8 cellular contexts compared by ENCODE assay signal in genomic region chr20:34579936-34580587, GRCh38. TPM values are rescaled to one million over a fixed set of nuclear protein-coding genes. Genes with fewer than 3 reads are reported as not detected.
DNase-seq lines count a peak whose midpoint lies in the region; ATAC-seq, FAIRE-seq and TF ChIP-seq lines count a peak whose summit lies in the region.

No MANE protein-coding gene starts in this region.

- no peaks in the 10 kb centered on the region for H3F3A ChIP-seq in DOHH2 (ENCODE audit: control insufficient read depth, insufficient read depth)
- H3F3A ChIP-seq in PC-9 (ENCODE audit: insufficient read depth, low read depth): peaks cover 9% of the 10 kb centered on the region; the same call in 1 of the 2 replicates

- H4K20me1 ChIP-seq in DOHH2 (ENCODE audit: control insufficient read depth, insufficient read depth, low read depth, low read length): no peaks in the 10 kb centered on the region
- H4K20me1 ChIP-seq in HCT116 (ENCODE audit: insufficient read depth): no peaks in the 10 kb centered on the region
- H4K20me1 ChIP-seq in PC-9 (ENCODE audit: insufficient read depth): no peaks in the 10 kb centered on the region
- no peaks in the 10 kb centered on the region for H4K20me1 ChIP-seq in HepG2 (ENCODE audit: insufficient read depth, low read length)

- intact Hi-C loops in HCT116 (cut with micrococcal nuclease): loop anchor here (2.0 kb wide), 2 partner anchors 129 to 189 kb away; no protein-coding TSS in a partner anchor
- intact Hi-C loops in PC-9 (cut with micrococcal nuclease; ENCODE audit: unreplicated experiment): loop anchor here (1.0 to 5.0 kb wide), 7 partner anchors 54 to 390 kb away; partner anchors contain the start of gene PIGU
- intact Hi-C loops in HepG2 (cut with micrococcal nuclease; ENCODE audit: unreplicated experiment): no loop called here

- H3K9me3 ChIP-seq in DOHH2 (ENCODE audit: control insufficient read depth, insufficient read depth, low read length): peaks cover 4% of the 10 kb centered on the region; the same call in 1 of the 2 replicates
- H3K9me3 ChIP-seq in HCT116 (ENCODE audit: control insufficient read depth in 1 of 2, insufficient read depth in 1 of 2, low read depth in 1 of 2, low read length in 2 of 2): no peaks in the 10 kb centered on the region
- no peaks in the 10 kb centered on the region for H3K9me3 ChIP-seq in PC-9 (ENCODE audit: insufficient read depth, low read depth)
- no peaks in the 10 kb centered on the region for H3K9me3 ChIP-seq in HepG2 (ENCODE audit: low read length)

- H3K79me2 ChIP-seq in DOHH2 (ENCODE audit: control insufficient read depth, low read length) (no peaks in the 10 kb centered on the region), HCT116 (ENCODE audit: insufficient read depth, low read length) (no peaks in the 10 kb centered on the region), PC-9 (ENCODE audit: low read depth) (no peaks in the 10 kb centered on the region), HepG2 (ENCODE audit: insufficient read depth, low read length) (no peaks in the 10 kb centered on the region)

- no peak overlapping the region for H3K9ac ChIP-seq in HCT116 (ENCODE audit: low read length)
- H3K9ac ChIP-seq in HepG2 (ENCODE audit: insufficient read depth, low read depth, low read length): no peak overlapping the region

- no peak for FAIRE-seq in HepG2 (lab: Jason Lieb, UNC)

- H3K4me1 ChIP-seq in DOHH2 (ENCODE audit: control insufficient read depth, low read length) (peaks cover 13% of the 10 kb centered on the region), HCT116 (ENCODE audit: control insufficient read depth in 1 of 2, insufficient read depth in 2 of 2, low read length in 2 of 2) (peaks cover 0 to 31% of the 10 kb centered on the region in 2 experiments; a peak in 2 of 4 replicates), PC-9 (replicated peaks; ENCODE audit: insufficient read depth) (peaks cover 31% of the 10 kb centered on the region), HepG2 (ENCODE audit: insufficient read depth, low read length) (peaks cover 14% of the 10 kb centered on the region)

- H3K27ac ChIP-seq in DOHH2 (ENCODE audit: low read depth, low read length) (peak overlapping the region; percentile 1; the same call in 1 of the 2 replicates), HCT116 (ENCODE audit: low read depth, low read length) (no peak overlapping the region), PC-9 (peak overlapping the region; percentile 40; the same call in 1 of the 2 replicates), HepG2 (ENCODE audit: extremely low read length, insufficient read depth, low read length) (no peak overlapping the region)

- TF ChIP-seq RAD21 in HCT116 (IDR thresholded peaks at IDR 0.05; ENCODE audit: low read depth): no peak
- no peak for TF ChIP-seq RAD21 in HepG2 (CRISPR knock-in tag; IDR thresholded peaks at IDR 0.05)

- H2AFZ ChIP-seq in HCT116 (ENCODE audit: low read depth, low read length, poor library complexity, severe bottlenecking) (no peak overlapping the region), PC-9 (no peak overlapping the region), HepG2 (ENCODE audit: low read length) (no peak overlapping the region)

- H3K36me3 ChIP-seq in DOHH2 (ENCODE audit: control insufficient read depth, low read length): peaks cover 16% of the 10 kb centered on the region
- no peaks in the 10 kb centered on the region for H3K36me3 ChIP-seq in HCT116 (ENCODE audit: control insufficient read depth in 1 of 2, insufficient read depth in 2 of 2, low read length in 2 of 2)
- no peaks in the 10 kb centered on the region; the same call in 1 of the 2 replicates for H3K36me3 ChIP-seq in PC-9 (ENCODE audit: low read depth)
- H3K36me3 ChIP-seq in HepG2 (replicated peaks in 1 of 2; ENCODE audit: control insufficient read depth in 1 of 2, insufficient read depth in 2 of 2, low read length in 2 of 2): peaks cover 20 to 65% of the 10 kb centered on the region in 2 experiments

- DNase-seq in HCT116 (ENCODE audit: low read depth, low spot score) (no peak), PC-9 (peak; percentile 57 to 72), HepG2 (ENCODE audit: low spot score) (no peak), NCI-H2107 treated with DMSO at 0.1 percent for 48 hours (lab: John Stamatoyannopoulos, UW; ENCODE audit: unreplicated experiment) (no peak), foreskin melanocyte (no peak)

- RAD21 ChIA-PET in HCT116 (lab: Charles Lee; ENCODE audit: low non-redundant PET in 1 of 2, low total read pairs in 2 of 2, uncharacterized antibody in 2 of 2, unreplicated experiment in 2 of 2): interaction anchor here in 1 of 2 experiments (0.6 kb wide), 1 partner anchor 434 kb away, joined by 5 read pairs; no protein-coding TSS in a partner anchor

- 90% methylated on average over 4 of the region's 4 CpGs for WGBS in HepG2 (ENCODE audit: low lambda C conversion rate)

- BruUV-seq in HCT116 (replicated peaks; lab: Mats Ljungman, UMichigan): no TSS peak
- BruUV-seq in PC-9 (replicated peaks; lab: Mats Ljungman, UMichigan): no TSS peak
- BruUV-seq in HepG2 (replicated peaks; lab: Mats Ljungman, UMichigan): no TSS peak

- no peaks in the 10 kb centered on the region for H3K27me3 ChIP-seq in DOHH2 (ENCODE audit: control insufficient read depth, low read length)
- no peaks in the 10 kb centered on the region for H3K27me3 ChIP-seq in HCT116 (ENCODE audit: insufficient read depth, low read length)
- H3K27me3 ChIP-seq in PC-9 (ENCODE audit: insufficient read depth, low read depth): no peaks in the 10 kb centered on the region
- H3K27me3 ChIP-seq in HepG2 (ENCODE audit: control insufficient read depth in 1 of 2, insufficient read depth in 2 of 2, low read length in 2 of 2): no peaks in the 10 kb centered on the region

- TF ChIP-seq CTCF in DOHH2 (IDR thresholded peaks at IDR 0.05; ENCODE audit: low read depth, low read length, poor library complexity, severe bottlenecking) (no peak), HCT116 (IDR thresholded peaks at IDR 0.05 in 2 of 3, conservative IDR thresholded peaks at IDR 0.05 in 1 of 3; ENCODE audit: borderline replicate concordance in 1 of 3, insufficient read depth in 1 of 3, low read depth in 2 of 3, low read length in 2 of 3) (no peak), PC-9 (conservative IDR thresholded peaks at IDR 0.05) (no peak), HepG2 (CRISPR knock-in tag; IDR thresholded peaks at IDR 0.05) (no peak)

- TF ChIP-seq EP300 in HepG2 (IDR thresholded peaks at IDR 0.05; ENCODE audit: low read depth in 2 of 2, low read length in 2 of 2) (no peak), HepG2 (CRISPR knock-in tag; IDR thresholded peaks at IDR 0.05; ENCODE audit: borderline replicate concordance) (no peak)

- H3K4me3 ChIP-seq in DOHH2 (ENCODE audit: low read length) (peak overlapping the region; percentile 27), HCT116 (replicated peaks in 1 of 2; ENCODE audit: low read depth in 1 of 2, low read length in 2 of 2) (no peak overlapping the region), PC-9 (no peak overlapping the region), HepG2 (replicated peaks in 1 of 3; ENCODE audit: insufficient read depth in 1 of 3, low read depth in 2 of 3, low read length in 3 of 3) (no peak overlapping the region)

- in situ Hi-C loops in HepG2 (cut with HindIII; ENCODE audit: extremely low pct_ligation_motif_present, low pct_unique_long_range_greater_than_20kb): loop anchor here (10.0 kb wide), 1 partner anchor 195 kb away; no protein-coding TSS in a partner anchor

- ATAC-seq in HCT116 (0 out of 2 replicates have a peak, but pooled peaks have one; percentile 24), HepG2 (no peak; the same call in 2 of the 3 replicates), HG03139 (IDR thresholded peaks at IDR 0.05; ENCODE audit: unreplicated experiment) (no peak), HG02970 (IDR thresholded peaks at IDR 0.05; ENCODE audit: low FRiP score, unreplicated experiment) (no peak)

- H3K4me2 ChIP-seq in DOHH2 (ENCODE audit: low read length) (peak overlapping the region; percentile 15), HCT116 (ENCODE audit: low read length) (no peak overlapping the region), PC-9 (no peak overlapping the region), HepG2 (ENCODE audit: low read depth, low read length) (no peak overlapping the region)

- POLR2A ChIA-PET in HCT116 (lab: Charles Lee): no interaction called here
- POLR2A ChIA-PET in PC-9 (lab: Charles Lee; ENCODE audit: unreplicated experiment): interaction anchor here (0.5 to 0.6 kb wide), 4 partner anchors 9 to 719 kb away, joined by 3 to 11 read pairs (median 6); no protein-coding TSS in a partner anchor
- POLR2A ChIA-PET in HepG2 (lab: Yijun Ruan, JAX): no interaction called here

- CTCF ChIA-PET in HCT116 (lab: Charles Lee) (no interaction called here), PC-9 (lab: Charles Lee) (interaction anchor here (0.7 to 2.2 kb wide), 4 partner anchors 48 to 190 kb away, joined by 3 to 13 read pairs (median 5); no protein-coding TSS in a partner anchor), HepG2 (lab: Yijun Ruan, JAX; ENCODE audit: low intra/inter-chr PET ratio, low total read pairs) (interaction anchor here (1.3 to 2.0 kb wide), 2 partner anchors 174 to 190 kb away, joined by 3 to 25 read pairs; no protein-coding TSS in a partner anchor)

- H3K9me2 ChIP-seq in DOHH2 (replicated peaks; ENCODE audit: control insufficient read depth, low read length) (no peaks in the 10 kb centered on the region), HCT116 (ENCODE audit: insufficient read depth) (no peaks in the 10 kb centered on the region), PC-9 (ENCODE audit: insufficient read depth) (no peaks in the 10 kb centered on the region)

- TF ChIP-seq POLR2A in HCT116 (IDR thresholded peaks at IDR 0.05; ENCODE audit: borderline replicate concordance, extremely low read depth, insufficient read depth, insufficient read length) (no peak), HepG2 (IDR thresholded peaks at IDR 0.05; ENCODE audit: insufficient read depth in 1 of 2, low read depth in 2 of 2, low read length in 2 of 2) (no peak)

RNA-seq across cellular contexts. Expression of gene MAP1LC3A, which starts 21.5 kb away (rescaled TPM):
- not detected for total RNA-seq in HCT116 (2021; ENCODE audit: unreplicated experiment)
- polyA plus RNA-seq in HCT116 (2012): 0.09 TPM in 1 of 2 replicates, not detected in the other
- total RNA-seq in PC-9 (2021): not detected in 2 replicates
- total RNA-seq in HepG2 (2016; rRNA removed; fragmentation: Illumina TruSeq; extraction: Trizol): not detected in 2 replicates
- total RNA-seq in HepG2 (2016; cell fraction: cytosol; rRNA removed; fragmentation: Illumina TruSeq; extraction: Trizol; ENCODE audit: low read depth): not detected in 2 replicates
- total RNA-seq in HepG2 (2016; cell fraction: insoluble cytoplasmic fraction; rRNA removed; fragmentation: Illumina TruSeq; extraction: Trizol): not detected in 2 replicates
- not detected in 2 replicates for total RNA-seq in HepG2 (2016; cell fraction: membrane; rRNA removed; fragmentation: Illumina TruSeq; extraction: Trizol)
- total RNA-seq in HepG2 (2016; cell fraction: nucleus; rRNA removed; fragmentation: Illumina TruSeq; extraction: Trizol): not detected in 2 replicates
- polyA plus RNA-seq in HepG2 (2011; rRNA removed): not detected in 2 replicates
- polyA plus RNA-seq in HepG2 (2011; cell fraction: cytosol; rRNA removed): not detected in 2 replicates
- polyA plus RNA-seq in HepG2 (2011; cell fraction: nucleus; rRNA removed): 0.17 TPM in 1 of 2 replicates, not detected in the other
- polyA plus RNA-seq in HepG2 (2012): not detected in 2 replicates
- not detected in 2 replicates for polyA plus RNA-seq in HepG2 (2016; cell fraction: cytosol; fragmentation: Illumina TruSeq; extraction: Trizol; ENCODE audit: low read depth)
- polyA plus RNA-seq in HepG2 (2016; cell fraction: insoluble cytoplasmic fraction; fragmentation: Illumina TruSeq; extraction: Trizol; ENCODE audit: low read depth): not detected in 2 replicates
- not detected in 2 replicates for polyA plus RNA-seq in HepG2 (2016; cell fraction: membrane; fragmentation: Illumina TruSeq; extraction: Trizol; ENCODE audit: low read depth)
- polyA plus RNA-seq in HepG2 (2016; cell fraction: nucleus; fragmentation: Illumina TruSeq; extraction: Trizol; ENCODE audit: insufficient read depth, low read depth): not detected in 2 replicates
- polyA minus RNA-seq in HepG2 (2011; rRNA and poly(A)+ RNA removed; ENCODE audit: low replicate concordance): not detected in 2 replicates
- polyA minus RNA-seq in HepG2 (2011; cell fraction: cytosol; rRNA and poly(A)+ RNA removed): not detected in 2 replicates
- polyA minus RNA-seq in HepG2 (2011; cell fraction: nucleus; rRNA and poly(A)+ RNA removed): not detected in 2 replicates

Comparison
In these comparisons a context has a peak if more than half of its experiments do, and no peak if none do; other contexts are left out.
1. H3K27ac ChIP-seq: peak in DOHH2 (single experiment) and PC-9 (single experiment); none in HCT116 (single experiment) and HepG2 (single experiment).
2. DNase-seq: peak in PC-9 (2 of 2); none in HCT116 (single experiment), HepG2 (single experiment), NCI-H2107 treated with DMSO at 0.1 percent for 48 hours (single experiment) and foreskin melanocyte (single experiment).